1 cellular context compared by ENCODE assay signal in genomic region chr5:100641833-100642232, GRCh38.
TF ChIP-seq lines count a peak whose summit lies in the region.

No MANE protein-coding gene starts in this region.

TF ChIP-seq in endothelial cell of umbilical vein, 7 proteins besides CTCF, POLR2A, EP300 and RAD21 (continued from another document):
- TF ChIP-seq MAX (IDR thresholded peaks at IDR 0.05; ENCODE audit: insufficient read depth, insufficient read length) = no peak
TF ChIP-seq in endothelial cell of umbilical vein: peak in this region for 0.
